Comparison of ENCODE assay signal across 7 cellular contexts in genomic region chr1:226637147-226637935, GRCh38.
DNase-seq lines count a peak whose midpoint lies in the region; ATAC-seq and TF ChIP-seq lines count a peak whose summit lies in the region.

No MANE protein-coding gene starts in this region.

- intact Hi-C loops in HCT116 (cut with micrococcal nuclease) (loop anchor here (10.0 kb wide), 1 partner anchor 297 kb away; no protein-coding TSS in a partner anchor), left ventricle myocardium inferior (cut with micrococcal nuclease) (loop anchor here (10.0 kb wide), 1 partner anchor 47 kb away; no protein-coding TSS in a partner anchor), spleen (cut with DNase I; ENCODE audit: low total_unique reads) (no loop called here)

- no peak overlapping the region for H3K9ac ChIP-seq in HCT116 (ENCODE audit: low read length)

- POLR2A ChIA-PET in HCT116 (lab: Charles Lee), result no interaction called here

- CTCF ChIA-PET in HCT116 (lab: Charles Lee), result interaction anchor here (1.3 kb wide), 1 partner anchor 190 kb away, joined by 3 read pairs; no protein-coding TSS in a partner anchor

- BruUV-seq in HCT116 (replicated peaks; lab: Mats Ljungman, UMichigan), result no TSS peak

- H3K4me1 ChIP-seq in HCT116 (ENCODE audit: control insufficient read depth in 1 of 2, insufficient read depth in 2 of 2, low read length in 2 of 2) (peaks cover 7 to 18% of the 10 kb centered on the region in 2 experiments; a peak in 3 of 4 replicates), left ventricle myocardium inferior (peaks cover 65% of the 10 kb centered on the region), spleen (peaks cover 19 to 90% (median 60%) of the 10 kb centered on the region in 6 donors)

- H4K20me1 ChIP-seq in HCT116 (ENCODE audit: insufficient read depth), result no peaks in the 10 kb centered on the region

- TF ChIP-seq CTCF in HCT116 (IDR thresholded peaks at IDR 0.05 in 2 of 3, conservative IDR thresholded peaks at IDR 0.05 in 1 of 3; ENCODE audit: borderline replicate concordance in 1 of 3, insufficient read depth in 1 of 3, low read depth in 2 of 3, low read length in 2 of 3) (peak in 2 of 3 experiments; percentile 26 to 31; a peak in 4 of 6 replicates), left ventricle myocardium inferior (IDR thresholded peaks at IDR 0.05; ENCODE audit: borderline replicate concordance) (peak; percentile 71), spleen (IDR thresholded peaks at IDR 0.05 in 8 of 11, conservative IDR thresholded peaks at IDR 0.05 in 3 of 11) (peak in 8 of 11 experiments; percentile 25 to 48 (median 36))

- no peak overlapping the region for H3K4me2 ChIP-seq in HCT116 (ENCODE audit: low read length)

- no peaks in the 10 kb centered on the region for H3K9me3 ChIP-seq in HCT116 (ENCODE audit: control insufficient read depth in 1 of 2, insufficient read depth in 1 of 2, low read depth in 1 of 2, low read length in 2 of 2)
- H3K9me3 ChIP-seq in left ventricle myocardium inferior (replicated peaks), result no peaks in the 10 kb centered on the region
- H3K9me3 ChIP-seq in spleen, result no peaks in the 10 kb centered on the region

- H3K79me2 ChIP-seq in HCT116 (ENCODE audit: insufficient read depth, low read length), result no peaks in the 10 kb centered on the region

- H2AFZ ChIP-seq in HCT116 (ENCODE audit: low read depth, low read length, poor library complexity, severe bottlenecking), result no peak overlapping the region

- WGBS in spleen, 5 donors, result 69 to 81% (median 78%) methylated on average over 18 to 29 of the region's 29 CpGs

- RAD21 ChIA-PET in HCT116 (lab: Charles Lee; ENCODE audit: low non-redundant PET in 1 of 2, low total read pairs in 2 of 2, uncharacterized antibody in 2 of 2, unreplicated experiment in 2 of 2), result no interaction called here

- no peaks in the 10 kb centered on the region for H3K36me3 ChIP-seq in HCT116 (ENCODE audit: control insufficient read depth in 1 of 2, insufficient read depth in 2 of 2, low read length in 2 of 2)
- peaks cover 36% of the 10 kb centered on the region for H3K36me3 ChIP-seq in left ventricle myocardium inferior
- H3K36me3 ChIP-seq in spleen, result peaks cover 3 to 100% (median 78%) of the 10 kb centered on the region in 6 donors

- H3K27me3 ChIP-seq in HCT116 (ENCODE audit: insufficient read depth, low read length), result no peaks in the 10 kb centered on the region
- H3K27me3 ChIP-seq in left ventricle myocardium inferior (ENCODE audit: low read depth), result no peaks in the 10 kb centered on the region
- H3K27me3 ChIP-seq in spleen (replicated peaks in 1 of 7), result no peaks in the 10 kb centered on the region

- TF ChIP-seq POLR2A in HCT116 (IDR thresholded peaks at IDR 0.05; ENCODE audit: borderline replicate concordance, extremely low read depth, insufficient read depth, insufficient read length), result no peak
- TF ChIP-seq POLR2A in spleen (IDR thresholded peaks at IDR 0.05), result no peak

- no peaks in the 10 kb centered on the region for H3K9me2 ChIP-seq in HCT116 (ENCODE audit: insufficient read depth)

- ATAC-seq in HCT116, result no peak
- ATAC-seq in HG03108 (IDR thresholded peaks at IDR 0.05; ENCODE audit: unreplicated experiment), result no peak

- no peak for DNase-seq in HCT116 (ENCODE audit: low read depth, low spot score)
- DNase-seq in activated CD8-positive, alpha-beta memory T cell treated with anti-CD3 and anti-CD28 coated beads, Interleukin-2, amount 50 U/mL, for 48 hours, result peak; percentile 48
- DNase-seq in left ventricle myocardium inferior, result peak; percentile 65
- DNase-seq in spleen, result peak; percentile 71
- no peak for DNase-seq in SIG-M5 treated with dmso at 0.1 percent for 504 hours (lab: John Stamatoyannopoulos, UW; ENCODE audit: unreplicated experiment)
- no peak for DNase-seq in NCI-H774 (lab: John Stamatoyannopoulos, UW)

- no peak overlapping the region for H3K4me3 ChIP-seq in HCT116 (replicated peaks in 1 of 2; ENCODE audit: low read depth in 1 of 2, low read length in 2 of 2)
- H3K4me3 ChIP-seq in left ventricle myocardium inferior, result no peak overlapping the region
- no peak overlapping the region for H3K4me3 ChIP-seq in spleen

- H3K27ac ChIP-seq in HCT116 (ENCODE audit: low read depth, low read length), result no peak overlapping the region
- H3K27ac ChIP-seq in left ventricle myocardium inferior (replicated peaks), result peak overlapping the region; percentile 77
- peak overlapping the region in 4 of 8 donors; percentile 30 to 62 (median 46) for H3K27ac ChIP-seq in spleen

- no peak; the same call in 1 of the 2 replicates for TF ChIP-seq RAD21 in HCT116 (IDR thresholded peaks at IDR 0.05; ENCODE audit: low read depth)

TF ChIP-seq in HCT116, 20 proteins besides CTCF, POLR2A, EP300 and RAD21:
- TF ChIP-seq ATF3 (IDR thresholded peaks at IDR 0.05) (no peak), ZNF274 (IDR thresholded peaks at IDR 0.05; ENCODE audit: low read depth, low read length) (no peak), ELF1 (IDR thresholded peaks at IDR 0.05; ENCODE audit: borderline replicate concordance, low read depth) (no peak), TCF7L2 (IDR thresholded peaks at IDR 0.05; ENCODE audit: borderline replicate concordance, extremely low read depth, insufficient read depth, insufficient read length) (no peak), ZBTB33 (IDR thresholded peaks at IDR 0.05; ENCODE audit: extremely low read depth, insufficient replicate concordance, low read length) (no peak), POLR2AphosphoS5 (IDR thresholded peaks at IDR 0.05; ENCODE audit: low read depth, low read length) (no peak), JUND (IDR thresholded peaks at IDR 0.05) (no peak), ZFX (IDR thresholded peaks at IDR 0.05) (no peak), MAX (IDR thresholded peaks at IDR 0.05) (no peak), SP1 (IDR thresholded peaks at IDR 0.05; ENCODE audit: low read depth) (no peak), EGR1 (IDR thresholded peaks at IDR 0.05; ENCODE audit: low read depth) (no peak), SRF (IDR thresholded peaks at IDR 0.05; ENCODE audit: low read depth) (no peak), YY1 (IDR thresholded peaks at IDR 0.05; ENCODE audit: extremely low read depth, insufficient replicate concordance, low read depth, low read length) (no peak), EZH2phosphoT487 (IDR thresholded peaks at IDR 0.05; ENCODE audit: borderline replicate concordance) (no peak), REST (IDR thresholded peaks at IDR 0.05; ENCODE audit: low read depth) (no peak), SIN3A (IDR thresholded peaks at IDR 0.05; ENCODE audit: low read depth) (no peak), CEBPB (IDR thresholded peaks at IDR 0.05; ENCODE audit: low read depth) (no peak), CBX3 (IDR thresholded peaks at IDR 0.05; ENCODE audit: low read depth) (no peak)

Comparison
In these comparisons a context has a peak if more than half of its experiments do, and no peak if none do; other contexts are left out.
1. DNase-seq: peak in activated CD8-positive, alpha-beta memory T cell treated with anti-CD3 and anti-CD28 coated beads, Interleukin-2, amount 50 U/mL, for 48 hours (single experiment), left ventricle myocardium inferior (single experiment) and spleen (single experiment); none in HCT116 (single experiment), SIG-M5 treated with dmso at 0.1 percent for 504 hours (single experiment) and NCI-H774 (single experiment).
2. Peak in every context shown above with its lines, with median percentiles within 50 percentile points of each other: CTCF ChIP-seq.